Comparison of ENCODE assay signal across 1 cellular context in genomic region chr2:68414862-68415261, GRCh38.
A peak's percentile ranks its signal among the peaks of the same experiment; 100 is the strongest.
TF ChIP-seq lines count a peak whose summit lies in the region.

No MANE protein-coding gene starts in this region.

TF ChIP-seq in K562, 482 proteins besides CTCF, POLR2A, EP300 and RAD21:
- peak; percentile 78 for TF ChIP-seq RFX1 (IDR thresholded peaks at IDR 0.05)
- TF ChIP-seq, protein P1, sequence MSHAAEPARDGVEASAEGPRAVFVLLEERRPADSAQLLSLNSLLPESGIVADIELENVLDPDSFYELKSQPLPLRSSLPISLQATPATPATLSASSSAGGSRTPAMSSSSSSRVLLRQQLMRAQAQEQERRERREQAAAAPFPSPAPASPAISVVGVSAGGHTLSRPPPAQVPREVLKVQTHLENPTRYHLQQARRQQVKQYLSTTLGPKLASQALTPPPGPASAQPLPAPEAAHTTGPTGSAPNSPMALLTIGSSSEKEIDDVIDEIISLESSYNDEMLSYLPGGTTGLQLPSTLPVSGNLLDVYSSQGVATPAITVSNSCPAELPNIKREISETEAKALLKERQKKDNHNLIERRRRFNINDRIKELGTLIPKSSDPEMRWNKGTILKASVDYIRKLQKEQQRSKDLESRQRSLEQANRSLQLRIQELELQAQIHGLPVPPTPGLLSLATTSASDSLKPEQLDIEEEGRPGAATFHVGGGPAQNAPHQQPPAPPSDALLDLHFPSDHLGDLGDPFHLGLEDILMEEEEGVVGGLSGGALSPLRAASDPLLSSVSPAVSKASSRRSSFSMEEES (CRISPR knock-in tag; IDR thresholded peaks at IDR 0.05), result peak; percentile 0; the same call in 1 of the 2 replicates
- no peak for TF ChIP-seq ZNF518B (CRISPR knock-in tag; IDR thresholded peaks at IDR 0.05)
- 0 out of 2 replicates have a peak, but pooled peaks have one; percentile 1 for TF ChIP-seq ADNP (tag; IDR thresholded peaks at IDR 0.05)
- no peak for TF ChIP-seq ZNF224 (CRISPR knock-in tag; IDR thresholded peaks at IDR 0.05)
- 0 out of 2 replicates have a peak, but pooled peaks have one; percentile 28 for TF ChIP-seq L3MBTL2 (IDR thresholded peaks at IDR 0.05)
- no peak for TF ChIP-seq ILK (tag; IDR thresholded peaks at IDR 0.05; ENCODE audit: borderline replicate concordance, low read depth)
